Comparison of ENCODE assay signal across 13 cellular contexts in the genomic region with DNA sequence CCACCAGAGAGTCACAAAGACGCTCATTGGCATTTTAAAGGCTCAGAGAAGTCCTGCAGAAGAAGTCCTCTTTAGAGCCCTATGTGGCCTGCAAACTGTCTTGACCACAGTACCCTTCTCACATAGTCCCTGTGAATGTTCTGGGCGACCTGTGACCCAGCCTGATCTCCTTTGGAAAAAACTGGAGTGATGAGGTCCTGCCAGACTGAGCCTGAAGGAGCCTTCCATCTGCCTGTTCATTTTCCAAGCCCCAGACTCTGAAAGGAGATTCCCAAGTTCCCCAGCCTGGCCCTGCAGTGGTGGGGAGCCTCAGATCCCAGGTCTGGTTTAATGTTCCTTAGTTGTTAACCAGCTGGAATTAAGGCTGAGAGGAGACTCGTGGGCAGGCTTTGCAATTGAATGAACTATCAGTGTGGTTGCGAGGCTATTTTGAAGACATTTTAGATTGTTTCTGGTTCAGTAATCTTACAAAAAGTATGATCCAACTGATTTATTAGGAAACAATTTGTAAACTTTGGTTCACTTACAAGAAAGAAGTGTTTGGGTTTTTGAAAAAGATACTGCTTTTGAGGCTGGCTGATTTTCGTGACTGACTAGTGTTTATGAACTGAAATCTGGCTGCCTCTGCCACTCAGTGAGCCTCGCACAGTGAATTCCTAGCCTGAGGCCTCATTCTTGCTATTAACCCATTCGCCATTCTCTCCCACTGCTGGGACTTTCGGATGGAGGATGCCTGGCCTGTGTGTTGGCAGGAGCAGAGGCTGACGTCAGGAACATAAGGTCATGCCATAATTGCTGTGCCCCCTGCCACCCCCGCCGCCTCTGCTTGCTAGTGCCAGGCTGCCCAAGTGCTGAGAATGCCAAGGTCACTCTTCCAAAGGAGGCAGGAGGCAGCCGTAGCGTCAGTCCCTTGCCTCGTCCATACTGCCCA.
DNase-seq lines count a peak whose midpoint lies in the region; ATAC-seq and TF ChIP-seq lines count a peak whose summit lies in the region.
"Had no signal": no experiment of that assay in that cellular context is flagged by ENCODE, and none has a peak within 500 bp of the region (broad histone marks: within the 10 kb centered on the region; RNA-seq: fewer than 3 reads in every experiment).

No MANE protein-coding gene starts in this region.

- H3K4me3 Mint-ChIP-seq in mesothelial cell of epicardium (no peak overlapping the region), type B pancreatic cell (no peak overlapping the region)
- H3K4me3 Mint-ChIP-seq: activated CD4-positive, alpha-beta T cell treated with anti-CD3 and anti-CD28 coated beads for 36 hours; activated naive CD8-positive, alpha-beta T cell treated with anti-CD3 and anti-CD28 coated beads for 36 hours had no signal

- H3K4me3 ChIP-seq in esophagus squamous epithelium = peak overlapping the region in 1 of 4 donors; percentile 11

- H3K27me3 ChIP-seq in esophagus squamous epithelium = peaks cover 0 to 4% (median 0%) of the 10 kb centered on the region in 4 donors

- no peaks in the 10 kb centered on the region for H3K36me3 ChIP-seq in esophagus squamous epithelium

- DNase-seq in Right ventricle myocardium inferior (ENCODE audit: missing footprints) (peak; percentile 81), cardiac septum (ENCODE audit: low spot score) (no peak), esophagus squamous epithelium (lab: John Stamatoyannopoulos, UW) (no peak), mesothelial cell of epicardium (ENCODE audit: low spot score in 2 of 2, unreplicated experiment in 2 of 2) (no peak), NCI-H146 (lab: John Stamatoyannopoulos, UW) (no peak), type B pancreatic cell (ENCODE audit: extremely low spot score, unreplicated experiment) (no peak), AML-193 (lab: John Stamatoyannopoulos, UW) (no peak)
- DNase-seq in activated CD8-positive, alpha-beta memory T cell treated with anti-CD3 and anti-CD28 coated beads, Interleukin-2, amount 50 U/mL, for 4 hours = no peak
- DNase-seq: 8988T; activated CD4-positive, alpha-beta T cell treated with anti-CD3 and anti-CD28 coated beads for 36 hours; activated naive CD8-positive, alpha-beta T cell treated with anti-CD3 and anti-CD28 coated beads for 36 hours; HCEC 1CT; NCI-H524 treated with DMSO at 0.1 percent for 48 hours had no signal

- TF ChIP-seq POLR2A in esophagus squamous epithelium (IDR thresholded peaks at IDR 0.05) = no peak

- H3K36me3 Mint-ChIP-seq in mesothelial cell of epicardium = no peaks in the 10 kb centered on the region
- peaks cover 7% of the 10 kb centered on the region for H3K36me3 Mint-ChIP-seq in type B pancreatic cell
- H3K36me3 Mint-ChIP-seq: activated naive CD8-positive, alpha-beta T cell treated with anti-CD3 and anti-CD28 coated beads for 36 hours had no signal

- peaks cover 0 to 39% (median 17%) of the 10 kb centered on the region in 3 donors for H3K4me1 ChIP-seq in esophagus squamous epithelium

- H3K27me3 Mint-ChIP-seq in mesothelial cell of epicardium (ENCODE audit: low read depth) = no peaks in the 10 kb centered on the region
- peaks cover 33% of the 10 kb centered on the region for H3K27me3 Mint-ChIP-seq in type B pancreatic cell
- H3K27me3 Mint-ChIP-seq: activated CD4-positive, alpha-beta T cell treated with anti-CD3 and anti-CD28 coated beads for 36 hours; activated naive CD8-positive, alpha-beta T cell treated with anti-CD3 and anti-CD28 coated beads for 36 hours had no signal

- TF ChIP-seq CTCF in esophagus squamous epithelium (IDR thresholded peaks at IDR 0.05) (no peak), mesothelial cell of epicardium (IDR thresholded peaks at IDR 0.05; ENCODE audit: unreplicated experiment) (no peak), type B pancreatic cell (conservative IDR thresholded peaks at IDR 0.05) (no peak)

- ATAC-seq in Right ventricle myocardium inferior = peak; percentile 73
- ATAC-seq: activated CD4-positive, alpha-beta T cell treated with anti-CD3 and anti-CD28 coated beads for 36 hours had no signal

- H3K9me3 ChIP-seq in esophagus squamous epithelium = no peaks in the 10 kb centered on the region

- H3K27ac Mint-ChIP-seq in mesothelial cell of epicardium (peak overlapping the region; percentile 34), type B pancreatic cell (no peak overlapping the region)
- H3K27ac Mint-ChIP-seq: activated CD4-positive, alpha-beta T cell treated with anti-CD3 and anti-CD28 coated beads for 36 hours; activated naive CD8-positive, alpha-beta T cell treated with anti-CD3 and anti-CD28 coated beads for 36 hours had no signal

- H3K4me1 Mint-ChIP-seq in mesothelial cell of epicardium = peaks cover 23% of the 10 kb centered on the region
- H3K4me1 Mint-ChIP-seq in type B pancreatic cell (ENCODE audit: unreplicated experiment) = peaks cover 12% of the 10 kb centered on the region

- WGBS in esophagus squamous epithelium, 2 donors = 55 to 62% methylated on average over 8 to 13 of the region's 14 CpGs

- intact Hi-C loops in Right ventricle myocardium inferior (cut with DNase I) = no loop called here
- intact Hi-C loops in cardiac septum (cut with DNase I) = loop anchor here (5.0 kb wide), 1 partner anchor 51 kb away; no protein-coding TSS in a partner anchor
- intact Hi-C loops in esophagus squamous epithelium (cut with DNase I) = no loop called here

- H3K27ac ChIP-seq in esophagus squamous epithelium = peak overlapping the region; percentile 1 to 77 (median 64)

- H3K9me3 Mint-ChIP-seq in mesothelial cell of epicardium = no peaks in the 10 kb centered on the region
- no peaks in the 10 kb centered on the region for H3K9me3 Mint-ChIP-seq in type B pancreatic cell
- H3K9me3 Mint-ChIP-seq: activated naive CD8-positive, alpha-beta T cell treated with anti-CD3 and anti-CD28 coated beads for 36 hours had no signal
